Comparison of ENCODE assay signal across 8 cellular contexts in the genomic region with DNA sequence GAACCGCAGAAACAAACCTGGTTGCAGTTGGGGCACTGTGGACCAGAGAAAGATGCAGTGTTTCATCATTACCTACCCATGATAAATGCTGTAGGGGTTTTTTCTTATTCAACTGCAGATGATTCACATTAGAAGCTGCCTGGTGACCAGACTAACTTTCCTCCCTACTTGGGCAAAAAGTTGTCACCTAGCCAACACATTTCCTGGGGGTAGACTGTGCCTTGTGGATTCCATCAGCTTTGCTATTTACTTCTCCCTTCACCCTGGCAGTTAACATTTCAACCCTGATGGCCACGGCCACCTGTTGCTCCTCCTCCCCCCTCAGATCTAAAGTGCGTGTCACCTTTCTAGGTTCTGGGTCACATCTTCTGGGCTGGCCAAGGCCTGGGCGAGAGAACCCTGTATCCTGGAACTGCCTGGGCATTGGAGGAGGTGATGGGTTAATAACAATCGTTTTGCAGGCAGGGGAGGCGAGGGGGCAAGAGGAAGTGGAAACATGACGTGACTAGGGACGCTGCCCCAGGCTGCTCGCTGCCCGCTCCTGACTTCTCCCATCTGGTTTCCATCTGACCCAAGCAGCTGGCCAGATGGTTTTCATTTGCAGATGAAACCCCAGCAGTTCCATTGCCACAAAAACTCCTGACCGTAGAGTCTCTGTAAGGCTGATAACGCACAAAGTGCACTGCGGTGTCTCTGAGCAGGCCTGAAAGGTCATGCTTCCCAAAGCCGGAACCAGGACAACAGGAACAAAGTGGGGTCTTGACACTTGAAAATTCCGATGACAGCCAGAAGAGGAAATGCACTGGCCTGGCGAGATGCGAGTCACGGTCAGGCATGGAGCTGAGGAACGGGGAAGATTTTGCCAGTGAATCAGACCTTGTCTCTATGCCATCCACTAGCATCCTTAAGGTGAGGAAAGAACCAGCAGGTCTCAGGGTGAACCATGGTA. TPM values are rescaled to one million over a fixed set of nuclear protein-coding genes. Genes with fewer than 3 reads are reported as not detected.
DNase-seq lines count a peak whose midpoint lies in the region; ATAC-seq and TF ChIP-seq lines count a peak whose summit lies in the region.

No MANE protein-coding gene starts in this region.

- no peaks in the 10 kb centered on the region for H3K27me3 ChIP-seq in right lobe of liver
- H3K27me3 ChIP-seq in testis: no peaks in the 10 kb centered on the region
- no peaks in the 10 kb centered on the region for H3K27me3 ChIP-seq in WERI-Rb-1 (ENCODE audit: insufficient read depth, low read depth, severe bottlenecking)

- TF ChIP-seq POLR2A in right lobe of liver (IDR thresholded peaks at IDR 0.05) (no peak), testis (IDR thresholded peaks at IDR 0.05) (no peak)

- H3K4me3 Mint-ChIP-seq in central memory CD8-positive, alpha-beta T cell: no peak overlapping the region

- H3K9me3 Mint-ChIP-seq in central memory CD8-positive, alpha-beta T cell: no peaks in the 10 kb centered on the region

- H3K36me3 ChIP-seq in right lobe of liver: no peaks in the 10 kb centered on the region
- H3K36me3 ChIP-seq in testis (ENCODE audit: low read depth, missing control alignments): no peaks in the 10 kb centered on the region
- H3K36me3 ChIP-seq in WERI-Rb-1: peaks cover 3% of the 10 kb centered on the region; the same call in 1 of the 2 replicates

- 57% methylated on average over 11 of the region's 19 CpGs for WGBS in right lobe of liver (ENCODE audit: insufficient coverage, low coverage, low lambda C conversion rate, missing lambda C conversion rate)
- 59 to 60% methylated on average over 19 of the region's 19 CpGs for WGBS in testis, 2 donors

- peaks cover 26% of the 10 kb centered on the region for H3K36me3 Mint-ChIP-seq in central memory CD8-positive, alpha-beta T cell (ENCODE audit: insufficient read depth)

- no peaks in the 10 kb centered on the region for H3K27me3 Mint-ChIP-seq in central memory CD8-positive, alpha-beta T cell

- peaks cover 92% of the 10 kb centered on the region for H3K4me1 Mint-ChIP-seq in central memory CD8-positive, alpha-beta T cell

- H3K27ac ChIP-seq in right lobe of liver: peak overlapping the region; percentile 11 to 29 (median 19)
- peak overlapping the region; percentile 14 to 74 for H3K27ac ChIP-seq in testis
- H3K27ac ChIP-seq in WERI-Rb-1: no peak overlapping the region

- H3K4me3 ChIP-seq in right lobe of liver (no peak overlapping the region), testis (no peak overlapping the region), WERI-Rb-1 (ENCODE audit: low read depth, low read length) (no peak overlapping the region)

- H3K4me1 ChIP-seq in right lobe of liver (peaks cover 0 to 35% (median 0%) of the 10 kb centered on the region in 4 donors), testis (peaks cover 69% of the 10 kb centered on the region)

- TF ChIP-seq CTCF in right lobe of liver (IDR thresholded peaks at IDR 0.05): no peak
- no peak for TF ChIP-seq CTCF in testis (IDR thresholded peaks at IDR 0.05)
- TF ChIP-seq CTCF in WERI-Rb-1 (IDR thresholded peaks at IDR 0.05; ENCODE audit: low read depth, low read length): no peak

- H3K27ac Mint-ChIP-seq in central memory CD8-positive, alpha-beta T cell (ENCODE audit: low read depth): peak overlapping the region; percentile 56

- ATAC-seq in central memory CD8-positive, alpha-beta T cell (replicated peaks; ENCODE audit: extremely low read depth, poor library complexity, severe bottlenecking): no peak
- peak; percentile 19 to 57 (median 36) for ATAC-seq in right lobe of liver
- no peak for ATAC-seq in GM21717 (IDR thresholded peaks at IDR 0.05; ENCODE audit: unreplicated experiment)

- DNase-seq in CD1c-positive myeloid dendritic cell (ENCODE audit: extremely low spot score) (peak; percentile 87), NCI-H524 treated with DMSO at 0.1 percent for 48 hours (lab: John Stamatoyannopoulos, UW) (peak; percentile 33), right lobe of liver (no peak), testis (no peak), D341Med (ENCODE audit: low spot score) (no peak), WERI-Rb-1 (no peak)
- no peak for DNase-seq in central memory CD8-positive, alpha-beta T cell (ENCODE audit: low spot score in 2 of 2)

- intact Hi-C loops in right lobe of liver (cut with DNase I) (no loop called here), testis (cut with DNase I; ENCODE audit: low total_unique reads) (no loop called here)

- H3K9me3 ChIP-seq in right lobe of liver (no peaks in the 10 kb centered on the region), testis (no peaks in the 10 kb centered on the region), WERI-Rb-1 (ENCODE audit: severe bottlenecking) (no peaks in the 10 kb centered on the region)

RNA-seq across cellular contexts. Expression of a gene that starts 36.6 kb away (rescaled TPM):
- total RNA-seq in right lobe of liver (100 to 1,000 TPM in 1 of 6 experiments, 10 to 100 TPM in 5; 53.5 to 117 (median 88.0) TPM), testis (100 to 1,000 TPM; 147 to 207 TPM)
- 502 TPM for polyA plus RNA-seq in testis (ENCODE audit: insufficient read depth, low read depth, low replicate concordance)

Comparison
In these comparisons a context has a peak if more than half of its experiments do, and no peak if none do; other contexts are left out.
1. DNase-seq: peak in CD1c-positive myeloid dendritic cell (single experiment) and NCI-H524 treated with DMSO at 0.1 percent for 48 hours (single experiment); none in central memory CD8-positive, alpha-beta T cell (0 of 2), right lobe of liver (0 of 3), testis (single experiment), D341Med (single experiment) and WERI-Rb-1 (single experiment).
2. ATAC-seq: peak in right lobe of liver (4 of 4); none in central memory CD8-positive, alpha-beta T cell (single experiment) and GM21717 (single experiment).